Comparison of ENCODE assay signal across 8 cellular contexts in the genomic region with DNA sequence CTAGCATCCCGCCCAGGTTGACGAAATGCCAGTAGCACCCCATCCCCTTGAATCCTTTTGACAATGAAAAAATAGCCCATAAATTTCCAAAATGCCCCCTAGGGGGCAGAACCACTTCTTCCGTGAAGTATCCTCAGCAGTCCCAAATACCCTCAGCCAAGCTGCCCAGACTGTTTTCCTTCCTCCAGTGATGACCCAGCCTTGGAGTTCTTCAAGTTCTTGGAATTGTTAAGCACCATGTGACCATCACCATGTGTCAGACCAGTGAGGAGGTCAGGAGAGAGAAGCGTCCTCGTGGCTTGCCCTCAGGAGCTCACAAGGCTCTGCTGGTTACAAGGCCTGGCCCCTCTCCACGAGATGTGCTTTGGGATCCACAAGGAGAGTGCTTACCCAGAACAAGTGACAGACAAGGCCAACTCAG. TPM values are rescaled to one million over a fixed set of nuclear protein-coding genes. Genes with fewer than 3 reads are reported as not detected.
DNase-seq lines count a peak whose midpoint lies in the region; ATAC-seq, FAIRE-seq and TF ChIP-seq lines count a peak whose summit lies in the region.

No MANE protein-coding gene starts in this region.

- ATAC-seq in right cardiac atrium: peak; percentile 69 to 75
- no peak for ATAC-seq in GM18858 (IDR thresholded peaks at IDR 0.05; ENCODE audit: unreplicated experiment)
- no peak for ATAC-seq in GM19328 (IDR thresholded peaks at IDR 0.05; ENCODE audit: unreplicated experiment)

- H3K27me3 ChIP-seq in ascending aorta: no peaks in the 10 kb centered on the region
- H3K27me3 ChIP-seq in right cardiac atrium (ENCODE audit: control insufficient read depth, insufficient read depth): no peaks in the 10 kb centered on the region

- H3K36me3 ChIP-seq in ascending aorta: peaks cover 23 to 32% of the 10 kb centered on the region in 2 donors

- peak; percentile 48 to 66 (median 62) for TF ChIP-seq CTCF in ascending aorta (IDR thresholded peaks at IDR 0.05)

- FAIRE-seq in GM12891 (lab: Jason Lieb, UNC): peak; percentile 76

- DNase-seq in C1 segment of cervical spinal cord (lab: John Stamatoyannopoulos, UW) (peak in 9 of 14 donors; percentile 17 to 36 (median 23)), GM12891 (ENCODE audit: insufficient read length, low spot score) (no peak), NCI-H82 (lab: John Stamatoyannopoulos, UW) (peak; percentile 78), ascending aorta (ENCODE audit: low spot score in 2 of 2) (peak in 1 of 2 donors; percentile 81), right cardiac atrium (peak in 2 of 3 donors; percentile 43 to 75), retina (peak; percentile 51)

- peaks cover 0 to 20% of the 10 kb centered on the region in 2 donors for H3K4me1 ChIP-seq in ascending aorta
- H3K4me1 ChIP-seq in right cardiac atrium (ENCODE audit: control insufficient read depth, insufficient read depth, low read length): peaks cover 3% of the 10 kb centered on the region

- H3K4me3 ChIP-seq in ascending aorta (no peak overlapping the region), right cardiac atrium (ENCODE audit: low read length) (no peak overlapping the region)

- TF ChIP-seq POLR2A in GM12891 (IDR thresholded peaks at IDR 0.05; ENCODE audit: low read depth, low read length): no peak

- H3K9me3 ChIP-seq in ascending aorta (no peaks in the 10 kb centered on the region), right cardiac atrium (ENCODE audit: control insufficient read depth, low read length) (no peaks in the 10 kb centered on the region)

- WGBS in right cardiac atrium: 22% methylated on average over 6 of the region's 6 CpGs

- H3K27ac ChIP-seq in ascending aorta (peak overlapping the region; percentile 58 to 69), right cardiac atrium (ENCODE audit: low read length) (peak overlapping the region; percentile 31)

- intact Hi-C loops in ascending aorta (cut with DNase I): loop anchor here (1.0 kb wide), 1 partner anchor 127 kb away; no protein-coding TSS in a partner anchor
- intact Hi-C loops in right cardiac atrium (cut with DNase I): loop anchor here in 1 of 4 donors (5.0 kb wide), 1 partner anchor 36 kb away; a partner anchor contains a TSS

TF ChIP-seq in GM12891, 5 proteins besides CTCF, POLR2A, EP300 and RAD21:
- TF ChIP-seq TAF1 (IDR thresholded peaks at IDR 0.05; ENCODE audit: low read depth, low read length) (no peak), POU2F2 (IDR thresholded peaks at IDR 0.05; ENCODE audit: low read depth, low read length) (no peak), POLR2AphosphoS5 (IDR thresholded peaks at IDR 0.05; ENCODE audit: low read depth, low read length) (no peak), SPI1 (IDR thresholded peaks at IDR 0.05; ENCODE audit: low read depth, low read length) (no peak), PAX5 (IDR thresholded peaks at IDR 0.05; ENCODE audit: insufficient read depth, low read length, severe bottlenecking) (no peak)
TF ChIP-seq in GM12891: peak in this region for 0.

RNA-seq across cellular contexts. Expression of a gene that starts 1.4 kb away (rescaled TPM):
- polyA plus RNA-seq in GM12891 (2012; ENCODE audit: low read depth, missing spikeins): 0.21 TPM
- total RNA-seq in ascending aorta (14.2 TPM), right cardiac atrium (under 1 TPM; 0.56 to 0.95 (median 0.57) TPM)
- 0.59 TPM for polyA plus RNA-seq in right cardiac atrium

RNA-seq across cellular contexts. Expression of a gene that starts 5.5 kb away (rescaled TPM):
- polyA plus RNA-seq in GM12891 (2012; ENCODE audit: low read depth, missing spikeins): 36.3 TPM
- total RNA-seq in ascending aorta: 49.4 TPM
- total RNA-seq in right cardiac atrium: 10 to 100 TPM; 40.0 to 53.1 (median 48.5) TPM
- polyA plus RNA-seq in right cardiac atrium: 41.8 TPM

RNA-seq across cellular contexts. Expression of a gene that starts 6.8 kb away (rescaled TPM):
- 28.0 TPM for polyA plus RNA-seq in GM12891 (2012; ENCODE audit: low read depth, missing spikeins)
- total RNA-seq in ascending aorta (83.5 TPM), right cardiac atrium (10 to 100 TPM; 35.2 to 47.3 (median 40.2) TPM)
- polyA plus RNA-seq in right cardiac atrium: 22.0 TPM

RNA-seq across cellular contexts. Expression of a gene that starts 10.6 kb away (rescaled TPM):
- polyA plus RNA-seq in GM12891 (2012; ENCODE audit: low read depth, missing spikeins): 7.0 TPM
- total RNA-seq in ascending aorta: 21.6 TPM
- total RNA-seq in right cardiac atrium: 1 to 10 TPM; 5.4 to 9.4 (median 9.2) TPM
- 5.6 TPM for polyA plus RNA-seq in right cardiac atrium

RNA-seq across cellular contexts. Expression of a gene that starts 35.3 kb away (rescaled TPM):
- polyA plus RNA-seq in GM12891 (2012; ENCODE audit: low read depth, missing spikeins): 16.0 TPM
- 225 TPM for total RNA-seq in ascending aorta
- 10 to 100 TPM; 21.8 to 28.9 (median 22.8) TPM for total RNA-seq in right cardiac atrium
- polyA plus RNA-seq in right cardiac atrium: 23.9 TPM

Comparison
In these comparisons a context has a peak if more than half of its experiments do, and no peak if none do; other contexts are left out.
1. ATAC-seq: peak in right cardiac atrium (2 of 2); none in GM18858 (single experiment) and GM19328 (single experiment).